8 cellular contexts compared by ENCODE assay signal in the genomic region with DNA sequence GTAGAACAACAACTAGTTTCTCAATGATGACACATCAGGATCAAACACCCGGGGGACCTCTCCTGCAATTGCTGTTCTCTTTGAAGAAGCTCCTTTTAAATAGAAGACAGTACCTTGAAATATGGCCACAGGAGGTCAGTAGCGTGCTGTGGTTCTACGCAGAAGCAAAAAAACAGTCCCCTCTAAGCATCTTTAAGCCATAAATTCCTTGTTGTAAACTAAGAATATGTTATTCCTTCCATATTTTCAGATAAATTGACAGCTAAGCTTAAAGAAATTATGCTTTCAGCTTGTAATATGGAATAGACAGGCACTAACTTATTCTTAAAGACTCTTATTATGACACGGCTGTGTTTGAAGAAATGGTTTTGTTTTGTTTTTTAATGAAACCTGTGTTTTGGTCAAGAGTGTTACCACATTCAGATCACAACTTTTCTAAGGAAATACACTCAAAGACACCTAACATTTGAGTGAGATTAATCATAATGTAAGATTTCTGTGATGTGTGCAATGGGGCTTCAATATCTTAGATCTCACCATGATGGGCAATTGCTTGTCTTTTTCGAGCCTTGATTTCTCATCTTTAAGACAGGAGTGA. TPM values are rescaled to one million over a fixed set of nuclear protein-coding genes. Genes with fewer than 3 reads are reported as not detected.
DNase-seq lines count a peak whose midpoint lies in the region; ATAC-seq and TF ChIP-seq lines count a peak whose summit lies in the region.

No MANE protein-coding gene starts in this region.

- H4K5ac ChIP-seq in mesendoderm (ENCODE audit: low read length): no peak overlapping the region

- H2BK5ac ChIP-seq in mesendoderm (ENCODE audit: low read length): no peak overlapping the region

- H3K4ac ChIP-seq in mesendoderm (ENCODE audit: low read depth, low read length): no peak overlapping the region

- H4K8ac ChIP-seq in mesendoderm (ENCODE audit: low read depth, low read length): no peak overlapping the region

- no peak overlapping the region for H3K18ac ChIP-seq in mesendoderm (ENCODE audit: low read length)

- H3K27me3 ChIP-seq in DND-41 (ENCODE audit: insufficient read depth, low read length, poor library complexity) (no peaks in the 10 kb centered on the region), endocrine pancreas (ENCODE audit: control insufficient read depth, insufficient read depth, low read length) (no peaks in the 10 kb centered on the region), mesendoderm (ENCODE audit: insufficient read depth, low read length, poor library complexity) (no peaks in the 10 kb centered on the region)

- H2AFZ ChIP-seq in DND-41 (ENCODE audit: low read depth, low read length): no peak overlapping the region

- no peak overlapping the region for H2BK15ac ChIP-seq in mesendoderm (replicated peaks; ENCODE audit: low read depth)

- H3K4me2 ChIP-seq in DND-41 (ENCODE audit: insufficient read depth, low read length) (no peak overlapping the region), mesendoderm (ENCODE audit: low read length) (no peak overlapping the region)

- H3K27ac ChIP-seq in DND-41 (ENCODE audit: low read length): peak overlapping the region; percentile 58
- no peak overlapping the region for H3K27ac ChIP-seq in mesendoderm (ENCODE audit: low read depth, low read length)

- no peak overlapping the region for H3K56ac ChIP-seq in mesendoderm (ENCODE audit: low read length)

- no peaks in the 10 kb centered on the region for H3K36me3 Mint-ChIP-seq in stimulated activated memory B cell treated with anti-CD40 and anti-IgM and Interleukin-4, amounts not matched to agents 10 μg/mL and 1 μg/mL and 100 μg/mL, for 72 hours

- TF ChIP-seq CTCF in DND-41 (IDR thresholded peaks at IDR 0.05; ENCODE audit: borderline replicate concordance, extremely low read depth, low read length, poor library complexity, severe bottlenecking): peak; percentile 92

- DNase-seq in DND-41: peak; percentile 82
- DNase-seq in NCI-H748 treated with DMSO at 0.1 percent for 48 hours (lab: John Stamatoyannopoulos, UW): peak; percentile 77
- peak; percentile 39 to 44 for DNase-seq in activated CD4-positive, alpha-beta T cell treated with anti-CD3 and anti-CD28 coated beads, Interleukin-2, amount 50 U/mL, for 4 hours
- peak; percentile 78 for DNase-seq in mesendoderm

- H3K36me3 ChIP-seq in DND-41 (ENCODE audit: insufficient read depth, low read length): no peaks in the 10 kb centered on the region
- no peaks in the 10 kb centered on the region for H3K36me3 ChIP-seq in endocrine pancreas (ENCODE audit: control insufficient read depth, insufficient read depth, low read length)
- no peaks in the 10 kb centered on the region for H3K36me3 ChIP-seq in mesendoderm (ENCODE audit: control insufficient read depth, insufficient read depth, low read length)

- H3K4me1 ChIP-seq in DND-41 (ENCODE audit: insufficient read depth, low read length) (peaks cover 37% of the 10 kb centered on the region), endocrine pancreas (ENCODE audit: control insufficient read depth, insufficient read depth, low read length) (no peaks in the 10 kb centered on the region), mesendoderm (ENCODE audit: control insufficient read depth, low read depth, low read length) (no peaks in the 10 kb centered on the region)

- peak overlapping the region; percentile 26 for H3K27ac Mint-ChIP-seq in stimulated activated memory B cell treated with anti-CD40 and anti-IgM and Interleukin-4, amounts not matched to agents 10 μg/mL and 1 μg/mL and 100 μg/mL, for 72 hours

- peak overlapping the region; percentile 9 for H3K4me3 Mint-ChIP-seq in stimulated activated memory B cell treated with anti-CD40 and anti-IgM and Interleukin-4, amounts not matched to agents 10 μg/mL and 1 μg/mL and 100 μg/mL, for 72 hours

- peaks cover 52% of the 10 kb centered on the region for H3K4me1 Mint-ChIP-seq in stimulated activated memory B cell treated with anti-CD40 and anti-IgM and Interleukin-4, amounts not matched to agents 10 μg/mL and 1 μg/mL and 100 μg/mL, for 72 hours

- no peak overlapping the region for H3K23ac ChIP-seq in mesendoderm (ENCODE audit: low read length)

- no peak overlapping the region for H3K4me3 ChIP-seq in DND-41 (ENCODE audit: low read depth in 1 of 2, low read length in 2 of 2)
- H3K4me3 ChIP-seq in endocrine pancreas (ENCODE audit: control insufficient read depth, insufficient read depth, low read length): peak overlapping the region; percentile 31
- no peak overlapping the region for H3K4me3 ChIP-seq in mesendoderm (ENCODE audit: low read length)

- H3K79me2 ChIP-seq in DND-41 (ENCODE audit: insufficient read depth, low read length): no peaks in the 10 kb centered on the region
- H3K79me2 ChIP-seq in mesendoderm (ENCODE audit: control insufficient read depth, insufficient read depth, low read length): no peaks in the 10 kb centered on the region

- no peaks in the 10 kb centered on the region for H3K79me1 ChIP-seq in mesendoderm (ENCODE audit: low read length)

- H3K9me3 ChIP-seq in DND-41 (ENCODE audit: insufficient read depth, low read length, severe bottlenecking): no peaks in the 10 kb centered on the region
- H3K9me3 ChIP-seq in endocrine pancreas (ENCODE audit: control insufficient read depth, low read length): no peaks in the 10 kb centered on the region

- H3K27me3 Mint-ChIP-seq in stimulated activated memory B cell treated with anti-CD40 and anti-IgM and Interleukin-4, amounts not matched to agents 10 μg/mL and 1 μg/mL and 100 μg/mL, for 72 hours: no peaks in the 10 kb centered on the region

- WGBS in mesendoderm (ENCODE audit: extremely low coverage, insufficient coverage, low lambda C conversion rate): no CpG with 5 or more reads among the region's 5 CpGs

- H2BK120ac ChIP-seq in mesendoderm (ENCODE audit: low read depth, low read length): no peak overlapping the region

- H2AK5ac ChIP-seq in mesendoderm (ENCODE audit: low read length): no peak overlapping the region

- no peaks in the 10 kb centered on the region for H4K20me1 ChIP-seq in DND-41 (ENCODE audit: insufficient read depth, low read length)

- peak; percentile 75 for ATAC-seq in DND-41 (ENCODE audit: insufficient read depth, low read depth)
- ATAC-seq in HG02798 (IDR thresholded peaks at IDR 0.05; ENCODE audit: poor library complexity, unreplicated experiment): peak; percentile 39
- peak; percentile 59 for ATAC-seq in stimulated activated memory B cell treated with anti-CD40 and anti-IgM and Interleukin-4, amounts not matched to agents 10 μg/mL and 1 μg/mL and 100 μg/mL, for 72 hours
- no peak for ATAC-seq in HG02852 (IDR thresholded peaks at IDR 0.05; ENCODE audit: unreplicated experiment)

- no peaks in the 10 kb centered on the region for H3K9me3 Mint-ChIP-seq in stimulated activated memory B cell treated with anti-CD40 and anti-IgM and Interleukin-4, amounts not matched to agents 10 μg/mL and 1 μg/mL and 100 μg/mL, for 72 hours

- no peak overlapping the region for H3K9ac ChIP-seq in DND-41 (ENCODE audit: low read depth, low read length)
- no peak overlapping the region for H3K9ac ChIP-seq in endocrine pancreas (ENCODE audit: control insufficient read depth, insufficient read depth, low read length)
- H3K9ac ChIP-seq in mesendoderm (ENCODE audit: low read length): no peak overlapping the region

RNA-seq across cellular contexts. Expression of a gene that starts 49.7 kb away (rescaled TPM):
- polyA plus RNA-seq in mesendoderm (2013, experiment 1 of 2): 0.59 TPM
- 0.50 TPM for polyA plus RNA-seq in mesendoderm (2013, experiment 2 of 2)
